ENCODE assay signal across 9 cellular contexts in genomic region chr3:122245513-122246174, GRCh38.
DNase-seq lines count a peak whose midpoint lies in the region; FAIRE-seq and TF ChIP-seq lines count a peak whose summit lies in the region.
"Had no signal": no experiment of that assay in that cellular context is flagged by ENCODE, and none has a peak within 500 bp of the region (broad histone marks: within the 10 kb centered on the region; RNA-seq: fewer than 3 reads in every experiment).

No MANE protein-coding gene starts in this region.

- no peak overlapping the region for H3K4me3 ChIP-seq in fibroblast of the aortic adventitia (ENCODE audit: low read depth, low read length)

- DNase-seq in GM12891 (ENCODE audit: insufficient read length, low spot score) (no peak), SIG-M5 treated with dmso at 0.1 percent for 504 hours (lab: John Stamatoyannopoulos, UW; ENCODE audit: unreplicated experiment) (peak; percentile 75), fibroblast of the aortic adventitia (ENCODE audit: low read depth) (peak; percentile 18), GM10266 (ENCODE audit: extremely low spot score) (no peak)
- no peak for DNase-seq in activated effector memory CD4-positive, alpha-beta T cell treated with anti-CD3 and anti-CD28 coated beads, Interleukin-2, amount 50 U/mL, for 16 hours
- DNase-seq in stimulated activated CD4-positive, alpha-beta T cell treated with anti-CD3 and anti-CD28 coated beads, Interleukin-2, amount 100 ng/mL, for 48 hours, result no peak
- DNase-seq in activated CD4-positive, alpha-beta T cell treated with anti-CD3 and anti-CD28 coated beads for 48 hours, result no peak
- DNase-seq: erythroblast had no signal

- H3K27ac ChIP-seq in 22Rv1, result no peak overlapping the region

- TF ChIP-seq POLR2A in GM12891 (IDR thresholded peaks at IDR 0.05; ENCODE audit: low read depth, low read length), result no peak

- FAIRE-seq in GM12891 (lab: Jason Lieb, UNC), result peak; percentile 78

- 0 out of 2 replicates have a peak, but pooled peaks have one; percentile 16 for TF ChIP-seq CTCF in 22Rv1 (IDR thresholded peaks at IDR 0.05)
- TF ChIP-seq CTCF in fibroblast of the aortic adventitia (IDR thresholded peaks at IDR 0.05; ENCODE audit: insufficient read depth, low read length), result peak; percentile 29
- no peak for TF ChIP-seq CTCF in GM10266 (IDR thresholded peaks at IDR 0.05; ENCODE audit: control insufficient read depth, insufficient read depth, low read depth, missing control alignments)

TF ChIP-seq in GM12891, 5 proteins besides CTCF, POLR2A, EP300 and RAD21:
- TF ChIP-seq POLR2AphosphoS5 (IDR thresholded peaks at IDR 0.05; ENCODE audit: low read depth, low read length) (no peak), PAX5 (IDR thresholded peaks at IDR 0.05; ENCODE audit: insufficient read depth, low read length, severe bottlenecking) (no peak), TAF1 (IDR thresholded peaks at IDR 0.05; ENCODE audit: low read depth, low read length) (no peak)

Comparison
In these comparisons a context has a peak if more than half of its experiments do, and no peak if none do; other contexts are left out.
1. DNase-seq: peak in SIG-M5 treated with dmso at 0.1 percent for 504 hours (single experiment) and fibroblast of the aortic adventitia (single experiment); none in GM12891 (single experiment), activated effector memory CD4-positive, alpha-beta T cell treated with anti-CD3 and anti-CD28 coated beads, Interleukin-2, amount 50 U/mL, for 16 hours (single experiment), stimulated activated CD4-positive, alpha-beta T cell treated with anti-CD3 and anti-CD28 coated beads, Interleukin-2, amount 100 ng/mL, for 48 hours (0 of 2), activated CD4-positive, alpha-beta T cell treated with anti-CD3 and anti-CD28 coated beads for 48 hours (single experiment) and GM10266 (single experiment).